ENCODE assay signal across 12 cellular contexts in the genomic region with DNA sequence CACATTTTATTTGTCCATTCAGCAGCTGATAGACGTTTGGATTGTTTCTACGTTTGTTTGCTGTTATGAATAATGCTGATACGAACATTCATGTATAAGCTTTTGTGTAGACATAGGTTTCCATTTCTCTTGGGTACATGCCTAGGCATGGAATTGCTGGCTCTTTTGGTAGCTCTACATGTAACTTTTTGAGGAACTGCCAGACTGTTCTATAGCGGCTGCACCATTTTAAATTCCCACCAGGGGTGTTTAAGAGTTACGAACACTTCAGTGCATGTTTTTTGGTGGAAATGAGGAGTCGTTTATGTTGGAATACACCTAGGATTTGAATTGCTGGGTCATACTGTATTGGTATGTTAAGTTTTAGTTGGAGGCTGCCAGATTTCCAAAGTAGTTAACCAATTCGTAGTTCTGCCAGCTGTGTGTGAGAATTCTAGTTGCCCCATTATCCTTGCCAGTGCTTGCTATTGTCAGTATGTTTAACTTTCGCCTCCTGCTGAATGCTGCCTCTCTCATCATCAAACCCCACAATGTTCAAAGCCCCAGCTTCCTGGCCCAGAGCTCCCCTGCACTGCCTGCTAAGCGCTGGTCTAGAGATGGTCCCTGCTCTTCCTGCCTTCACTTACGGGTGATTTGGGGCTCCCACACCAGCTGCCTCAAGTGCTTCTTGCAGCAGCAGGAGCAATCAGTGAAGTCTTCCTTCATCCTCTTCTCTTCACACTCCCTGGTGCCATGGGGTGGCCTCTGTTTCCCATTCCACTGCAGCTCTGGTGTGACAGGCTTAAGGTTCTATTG.
DNase-seq lines count a peak whose midpoint lies in the region; ATAC-seq and TF ChIP-seq lines count a peak whose summit lies in the region.
"Had no signal": no experiment of that assay in that cellular context is flagged by ENCODE, and none has a peak within 500 bp of the region (broad histone marks: within the 10 kb centered on the region; RNA-seq: fewer than 3 reads in every experiment).

No MANE protein-coding gene starts in this region.

- H3K23me2 ChIP-seq in H9 (ENCODE audit: insufficient read length, low read depth, low read length, poor library complexity, severe bottlenecking): no peaks in the 10 kb centered on the region

- H3K23ac ChIP-seq in H9 (ENCODE audit: insufficient read length, low read depth, low read length): no peak overlapping the region
- H3K23ac ChIP-seq in neuronal stem cell (ENCODE audit: low read depth, low read length, poor library complexity): no peak overlapping the region

- intact Hi-C loops in activated CD4-positive, alpha-beta T cell treated with anti-CD3 and anti-CD28 coated beads for 36 hours (cut with DNase I, micrococcal nuclease): loop anchor here (2.0 to 5.0 kb wide), 3 partner anchors 21 to 100 kb away; a partner anchor contains a TSS

- no peak overlapping the region for H2BK20ac ChIP-seq in H9 (ENCODE audit: low read depth, low read length, poor library complexity, severe bottlenecking)

- WGBS in H9 (ENCODE audit: extremely low coverage, insufficient read length, low lambda C conversion rate): no CpG with 5 or more reads among the region's 10 CpGs
- no CpG with 5 or more reads among the region's 10 CpGs for WGBS in neuronal stem cell (ENCODE audit: extremely low coverage in 2 of 2, insufficient read length in 2 of 2, insufficient replicate concordance in 1 of 2), 2 donors

- CTCF ChIA-PET in activated CD4-positive, alpha-beta T cell treated with anti-CD3 and anti-CD28 coated beads for 36 hours (lab: Charles Lee): interaction anchor here (0.5 to 1.7 kb wide), 12 partner anchors 12 to 195 kb away, joined by 3 to 6 read pairs (median 4); no protein-coding TSS in a partner anchor

- no peak overlapping the region for H3T11ph ChIP-seq in H9 (ENCODE audit: low read length)

- DNase-seq in activated CD4-positive, alpha-beta T cell treated with anti-CD3 and anti-CD28 coated beads for 36 hours: peak; percentile 31
- DNase-seq in activated CD4-positive, alpha-beta T cell treated with anti-CD3 and anti-CD28 coated beads for 4 hours: no peak
- DNase-seq in H9 (no peak), neuronal stem cell (ENCODE audit: low spot score) (no peak), NCI-H2196 treated with DMSO at 0.1 percent for 48 hours (lab: John Stamatoyannopoulos, UW; ENCODE audit: unreplicated experiment) (no peak), COLO829 (ENCODE audit: low spot score) (no peak)
- peak; percentile 15 for DNase-seq in central memory CD4-positive, alpha-beta T cell
- DNase-seq: DMS153, NCI-H2081 treated with DMSO at 0.1 percent for 48 hours had no signal

- H3K27me3 ChIP-seq in H9 (ENCODE audit: insufficient read depth, low read length): no peaks in the 10 kb centered on the region
- H3K27me3 ChIP-seq in neuronal stem cell (ENCODE audit: control insufficient read depth in 3 of 3, insufficient read depth in 3 of 3, low read depth in 1 of 3, low read length in 3 of 3): no peaks in the 10 kb centered on the region

- H3K4ac ChIP-seq in H9 (ENCODE audit: low read depth, low read length): no peak overlapping the region
- H3K4ac ChIP-seq in neuronal stem cell (ENCODE audit: low read length): no peak overlapping the region

- no peaks in the 10 kb centered on the region for H4K20me1 ChIP-seq in H9 (ENCODE audit: control insufficient read depth, insufficient read depth, insufficient read length)

- H2AFZ ChIP-seq in H9 (ENCODE audit: low read length): no peak overlapping the region
- H2AFZ ChIP-seq in neuronal stem cell (ENCODE audit: low read length): no peak overlapping the region

- H3K18ac ChIP-seq in H9 (ENCODE audit: insufficient read length, low read depth, low read length) (no peak overlapping the region), neuronal stem cell (ENCODE audit: low read length) (peak overlapping the region; percentile 1)

- peaks cover 0 to 2% of the 10 kb centered on the region in 2 donors for H3K36me3 ChIP-seq in neuronal stem cell (replicated peaks in 1 of 2; ENCODE audit: control insufficient read depth in 2 of 2, insufficient read depth in 2 of 2, low read length in 2 of 2)

- H3K9ac ChIP-seq in H9 (ENCODE audit: extremely low read depth, insufficient read length, low read length): no peak overlapping the region
- no peak overlapping the region for H3K9ac ChIP-seq in neuronal stem cell (ENCODE audit: low read depth, low read length, poor library complexity)

- H3K9me3 ChIP-seq in H9 (ENCODE audit: control insufficient read depth, low read depth, low read length) (no peaks in the 10 kb centered on the region), neuronal stem cell (replicated peaks in 1 of 2; ENCODE audit: control insufficient read depth in 2 of 2, insufficient read depth in 1 of 2, low read depth in 1 of 2, low read length in 2 of 2) (no peaks in the 10 kb centered on the region)

- no peaks in the 10 kb centered on the region for H3K79me1 ChIP-seq in H9 (ENCODE audit: insufficient read depth, low read depth, low read length, poor library complexity, severe bottlenecking)
- H3K79me1 ChIP-seq in neuronal stem cell (ENCODE audit: low read depth, low read length): no peaks in the 10 kb centered on the region

- H3K4me2 ChIP-seq in H9 (ENCODE audit: insufficient read depth, insufficient read length, low read length) (no peak overlapping the region), neuronal stem cell (ENCODE audit: insufficient read depth, low read length, poor library complexity, severe bottlenecking) (no peak overlapping the region)

- no peak overlapping the region for H2BK12ac ChIP-seq in H9 (ENCODE audit: insufficient read length, low read depth, low read length)
- no peak overlapping the region for H2BK12ac ChIP-seq in neuronal stem cell (ENCODE audit: low read length)

- no peak overlapping the region for H4K8ac ChIP-seq in H9 (replicated peaks; ENCODE audit: insufficient read length, low read depth, low read length)
- no peak overlapping the region for H4K8ac ChIP-seq in neuronal stem cell (ENCODE audit: low read depth, low read length)

- H3K36me3 Mint-ChIP-seq in activated CD4-positive, alpha-beta T cell treated with anti-CD3 and anti-CD28 coated beads for 36 hours (ENCODE audit: low read depth): no peaks in the 10 kb centered on the region
- no peaks in the 10 kb centered on the region for H3K36me3 Mint-ChIP-seq in H9 (ENCODE audit: insufficient read depth in 1 of 3, low read depth in 3 of 3)
- H3K36me3 Mint-ChIP-seq: stimulated activated memory B cell treated with anti-CD40 and anti-IgM and Interleukin-4, amounts not matched to agents 10 μg/mL and 1 μg/mL and 100 μg/mL, for 72 hours had no signal

- no peak overlapping the region for H3K14ac ChIP-seq in H9 (ENCODE audit: insufficient read depth, low read length)
- H3K14ac ChIP-seq in neuronal stem cell (ENCODE audit: low read length): no peak overlapping the region

- no peak overlapping the region for H3K4me3 ChIP-seq in neuronal stem cell (ENCODE audit: low read length in 2 of 2)

- H2AK5ac ChIP-seq in H9 (ENCODE audit: insufficient read length, low read length): no peak overlapping the region
- no peak overlapping the region for H2AK5ac ChIP-seq in neuronal stem cell (ENCODE audit: low read depth, low read length)

- no peak overlapping the region for H2BK5ac ChIP-seq in H9 (ENCODE audit: insufficient read length, low read length)
- no peak overlapping the region for H2BK5ac ChIP-seq in neuronal stem cell (ENCODE audit: low read length)

- H3K4me1 Mint-ChIP-seq in activated CD4-positive, alpha-beta T cell treated with anti-CD3 and anti-CD28 coated beads for 36 hours: peaks cover 54% of the 10 kb centered on the region
- peaks cover 51 to 57% of the 10 kb centered on the region in 2 experiments for H3K4me1 Mint-ChIP-seq in H9
- H3K4me1 Mint-ChIP-seq: stimulated activated memory B cell treated with anti-CD40 and anti-IgM and Interleukin-4, amounts not matched to agents 10 μg/mL and 1 μg/mL and 100 μg/mL, for 72 hours had no signal

- peak; percentile 42 for ATAC-seq in activated CD4-positive, alpha-beta T cell treated with anti-CD3 and anti-CD28 coated beads for 36 hours
- ATAC-seq in activated CD4-positive, CD25-positive, alpha-beta regulatory T cell treated with anti-CD3 and anti-CD28 coated beads, Interleukin-2, amount 50 U/mL, for 24 hours: no peak
- ATAC-seq: stimulated activated memory B cell treated with anti-CD40 and anti-IgM and Interleukin-4, amounts not matched to agents 10 μg/mL and 1 μg/mL and 100 μg/mL, for 72 hours had no signal

- H3K56ac ChIP-seq in H9 (ENCODE audit: insufficient read length, low read depth, low read length): no peak overlapping the region

- H3K4me1 ChIP-seq in H9 (ENCODE audit: insufficient read depth, low read length): peaks cover 9% of the 10 kb centered on the region; the same call in 1 of the 2 replicates
- peaks cover 37 to 60% of the 10 kb centered on the region in 2 donors for H3K4me1 ChIP-seq in neuronal stem cell (ENCODE audit: control insufficient read depth in 2 of 2, insufficient read depth in 1 of 2, low read depth in 1 of 2, low read length in 2 of 2)

- H4K91ac ChIP-seq in H9 (ENCODE audit: insufficient read length, low read depth, low read length) (no peak overlapping the region), neuronal stem cell (ENCODE audit: low read depth, low read length, poor library complexity) (no peak overlapping the region)

- no peak overlapping the region for H2BK15ac ChIP-seq in H9 (ENCODE audit: low read depth, low read length)
- H2BK15ac ChIP-seq in neuronal stem cell (ENCODE audit: low read length): no peak overlapping the region

- H4K5ac ChIP-seq in H9 (ENCODE audit: insufficient read length, low read depth, low read length): no peak overlapping the region

- peak; percentile 32; the same call in 2 of the 3 replicates for TF ChIP-seq CTCF in H9 (conservative IDR thresholded peaks at IDR 0.05)

- H2BK120ac ChIP-seq in H9 (ENCODE audit: low read depth, low read length, poor library complexity, severe bottlenecking) (no peak overlapping the region), neuronal stem cell (ENCODE audit: low read depth, low read length) (no peak overlapping the region)

- no peaks in the 10 kb centered on the region; the same call in 1 of the 2 replicates for H3K79me2 ChIP-seq in H9 (ENCODE audit: insufficient read depth, low read length)

- H3K27ac Mint-ChIP-seq in activated CD4-positive, alpha-beta T cell treated with anti-CD3 and anti-CD28 coated beads for 36 hours: peak overlapping the region; percentile 56
- peak overlapping the region; percentile 27 to 91 (median 42); a peak in 4 of 7 replicates for H3K27ac Mint-ChIP-seq in H9
- H3K27ac Mint-ChIP-seq: stimulated activated memory B cell treated with anti-CD40 and anti-IgM and Interleukin-4, amounts not matched to agents 10 μg/mL and 1 μg/mL and 100 μg/mL, for 72 hours had no signal

- no peak overlapping the region for H3K4me3 Mint-ChIP-seq in activated CD4-positive, alpha-beta T cell treated with anti-CD3 and anti-CD28 coated beads for 36 hours
- no peak overlapping the region for H3K4me3 Mint-ChIP-seq in H9
- H3K4me3 Mint-ChIP-seq: stimulated activated memory B cell treated with anti-CD40 and anti-IgM and Interleukin-4, amounts not matched to agents 10 μg/mL and 1 μg/mL and 100 μg/mL, for 72 hours had no signal

- H3K27ac ChIP-seq in H9 (ENCODE audit: insufficient read length, low read depth, low read length) (no peak overlapping the region), neuronal stem cell (replicated peaks; ENCODE audit: low read length) (no peak overlapping the region)
- H3K27ac ChIP-seq: 22Rv1 had no signal

- no peaks in the 10 kb centered on the region for H3K27me3 Mint-ChIP-seq in activated CD4-positive, alpha-beta T cell treated with anti-CD3 and anti-CD28 coated beads for 36 hours
- no peaks in the 10 kb centered on the region for H3K27me3 Mint-ChIP-seq in H9 (ENCODE audit: low read depth)

- POLR2A ChIA-PET in activated CD4-positive, alpha-beta T cell treated with anti-CD3 and anti-CD28 coated beads for 36 hours (lab: Charles Lee): interaction anchor here (2.4 kb wide), 1 partner anchor 21 kb away, joined by 10 read pairs; no protein-coding TSS in a partner anchor

- no peaks in the 10 kb centered on the region for H3K9me3 Mint-ChIP-seq in activated CD4-positive, alpha-beta T cell treated with anti-CD3 and anti-CD28 coated beads for 36 hours (ENCODE audit: low read depth)
- no peaks in the 10 kb centered on the region for H3K9me3 Mint-ChIP-seq in H9
- H3K9me3 Mint-ChIP-seq: stimulated activated memory B cell treated with anti-CD40 and anti-IgM and Interleukin-4, amounts not matched to agents 10 μg/mL and 1 μg/mL and 100 μg/mL, for 72 hours had no signal

Comparison
In these comparisons a context has a peak if more than half of its experiments do, and no peak if none do; other contexts are left out.
1. DNase-seq: peak in activated CD4-positive, alpha-beta T cell treated with anti-CD3 and anti-CD28 coated beads for 36 hours (single experiment) and central memory CD4-positive, alpha-beta T cell (single experiment); none in activated CD4-positive, alpha-beta T cell treated with anti-CD3 and anti-CD28 coated beads for 4 hours (0 of 2), H9 (single experiment), neuronal stem cell (single experiment), NCI-H2196 treated with DMSO at 0.1 percent for 48 hours (single experiment) and COLO829 (single experiment).